17 cellular contexts compared by ENCODE assay signal in the genomic region with DNA sequence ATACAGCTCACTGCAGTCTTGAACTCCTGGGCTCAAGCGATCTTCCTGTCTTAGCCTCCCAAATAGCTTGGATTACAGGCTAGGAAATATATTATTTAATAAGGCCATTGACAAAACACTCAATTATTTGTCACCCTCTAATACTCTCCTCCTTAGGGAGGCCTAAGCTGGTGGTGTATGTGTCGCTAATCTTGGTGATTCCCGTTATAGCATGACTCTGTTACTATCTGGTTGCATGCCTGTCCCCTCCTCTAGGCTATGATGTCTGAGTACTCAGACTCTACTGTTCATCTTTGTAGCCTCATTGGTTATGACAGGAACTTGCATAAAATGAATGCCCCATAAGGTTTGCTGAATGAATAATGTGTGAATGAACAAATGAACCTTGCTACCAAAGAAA.
DNase-seq lines count a peak whose midpoint lies in the region; ATAC-seq and TF ChIP-seq lines count a peak whose summit lies in the region.
"Had no signal": no experiment of that assay in that cellular context is flagged by ENCODE, and none has a peak within 500 bp of the region (broad histone marks: within the 10 kb centered on the region; RNA-seq: fewer than 3 reads in every experiment).

No MANE protein-coding gene starts in this region.

- no peak for ATAC-seq in DND-41 (ENCODE audit: insufficient read depth, low read depth)
- ATAC-seq in body of pancreas: no peak
- no peak for ATAC-seq in HG03520 (IDR thresholded peaks at IDR 0.05; ENCODE audit: unreplicated experiment)
- no peak for ATAC-seq in activated CD8-positive, alpha-beta T cell treated with anti-CD3 and anti-CD28 coated beads for 36 hours
- ATAC-seq: GM12878 had no signal

- H3K4me3 ChIP-seq in DND-41 (ENCODE audit: low read depth in 1 of 2, low read length in 2 of 2) (no peak overlapping the region), trophoblast cell (ENCODE audit: low read depth, low read length) (no peak overlapping the region), body of pancreas (no peak overlapping the region)
- H3K4me3 ChIP-seq: GM12878, GM23248 had no signal

- POLR2A ChIA-PET in activated CD8-positive, alpha-beta T cell treated with anti-CD3 and anti-CD28 coated beads for 36 hours (lab: Charles Lee): no interaction called here

- H3K36me3 ChIP-seq in DND-41 (ENCODE audit: insufficient read depth, low read length) (peaks cover 97% of the 10 kb centered on the region), trophoblast cell (ENCODE audit: control insufficient read depth in 1 of 2, insufficient read depth in 2 of 2, low read length in 2 of 2) (peaks cover 16 to 24% of the 10 kb centered on the region in 2 experiments), body of pancreas (replicated peaks in 1 of 2; ENCODE audit: insufficient read depth in 1 of 2, low read depth in 2 of 2) (no peaks in the 10 kb centered on the region)

- H4K91ac ChIP-seq in trophoblast cell (ENCODE audit: low read depth, low read length): no peak overlapping the region

- CTCF ChIA-PET in activated CD8-positive, alpha-beta T cell treated with anti-CD3 and anti-CD28 coated beads for 36 hours (lab: Charles Lee): no interaction called here

- no peak overlapping the region for H3K27ac Mint-ChIP-seq in activated CD8-positive, alpha-beta T cell treated with anti-CD3 and anti-CD28 coated beads for 36 hours

- H3K9ac ChIP-seq in DND-41 (ENCODE audit: low read depth, low read length) (no peak overlapping the region), trophoblast cell (ENCODE audit: low read length) (no peak overlapping the region)
- H3K9ac ChIP-seq: GM23248 had no signal

- DNase-seq in DND-41 (no peak), trophoblast cell (no peak), body of pancreas (no peak)
- no peak for DNase-seq in activated CD8-positive, alpha-beta T cell treated with anti-CD3 and anti-CD28 coated beads for 36 hours
- DNase-seq: C1 segment of cervical spinal cord; Calu3; CD4-positive, alpha-beta memory T cell; COR-L47; DMS153; EL; GDM1; GM23248; H7; HCEC 1CT had no signal

- H3K18ac ChIP-seq in trophoblast cell (ENCODE audit: low read length): no peak overlapping the region

- peaks cover 13% of the 10 kb centered on the region for H3K9me3 Mint-ChIP-seq in activated CD8-positive, alpha-beta T cell treated with anti-CD3 and anti-CD28 coated beads for 36 hours

- H3K79me2 ChIP-seq in DND-41 (ENCODE audit: insufficient read depth, low read length) (peaks cover 96% of the 10 kb centered on the region), trophoblast cell (ENCODE audit: control insufficient read depth, insufficient read depth, low read length, poor library complexity) (no peaks in the 10 kb centered on the region)

- no peaks in the 10 kb centered on the region for H3K27me3 Mint-ChIP-seq in activated CD8-positive, alpha-beta T cell treated with anti-CD3 and anti-CD28 coated beads for 36 hours
- H3K27me3 Mint-ChIP-seq: CD4-positive, alpha-beta memory T cell had no signal

- H3K4me3 Mint-ChIP-seq in activated CD8-positive, alpha-beta T cell treated with anti-CD3 and anti-CD28 coated beads for 36 hours: no peak overlapping the region
- H3K4me3 Mint-ChIP-seq: CD4-positive, alpha-beta memory T cell had no signal

- H3K4ac ChIP-seq in trophoblast cell (ENCODE audit: low read depth, low read length): no peak overlapping the region

- intact Hi-C loops in body of pancreas (cut with DNase I): no loop called here
- intact Hi-C loops in activated CD8-positive, alpha-beta T cell treated with anti-CD3 and anti-CD28 coated beads for 36 hours (cut with micrococcal nuclease): no loop called here

- no peak overlapping the region for H4K8ac ChIP-seq in trophoblast cell (ENCODE audit: low read depth, low read length)

- no peak overlapping the region for H2AK5ac ChIP-seq in trophoblast cell (ENCODE audit: low read length)

- no peak overlapping the region for H2BK12ac ChIP-seq in trophoblast cell (ENCODE audit: low read length)

- WGBS in trophoblast cell (ENCODE audit: extremely low coverage, insufficient coverage, insufficient read length): no CpG with 5 or more reads among the region's 3 CpGs
- 95 to 96% methylated on average over 3 of the region's 3 CpGs for WGBS in body of pancreas, 2 donors

- H3K4me1 ChIP-seq in DND-41 (ENCODE audit: insufficient read depth, low read length) (peaks cover 9% of the 10 kb centered on the region; the same call in 1 of the 2 replicates), trophoblast cell (ENCODE audit: control insufficient read depth in 1 of 2, insufficient read depth in 2 of 2, low read length in 2 of 2) (peaks cover 4 to 7% of the 10 kb centered on the region in 2 experiments), body of pancreas (peaks cover 20% of the 10 kb centered on the region)

- no peaks in the 10 kb centered on the region for H4K20me1 ChIP-seq in DND-41 (ENCODE audit: insufficient read depth, low read length)

- no peak overlapping the region for H3K23ac ChIP-seq in trophoblast cell (ENCODE audit: low read length)

- peaks cover 12% of the 10 kb centered on the region for H3K79me1 ChIP-seq in trophoblast cell (ENCODE audit: low read length)

- no peak overlapping the region for H2BK120ac ChIP-seq in trophoblast cell (ENCODE audit: insufficient read depth, low read length, poor library complexity)

- TF ChIP-seq CTCF in DND-41 (IDR thresholded peaks at IDR 0.05; ENCODE audit: borderline replicate concordance, extremely low read depth, low read length, poor library complexity, severe bottlenecking) (no peak), VCaP (conservative IDR thresholded peaks at IDR 0.05) (no peak), body of pancreas (IDR thresholded peaks at IDR 0.05) (no peak)
- no peak for TF ChIP-seq CTCF in activated CD8-positive, alpha-beta T cell treated with anti-CD3 and anti-CD28 coated beads for 36 hours (IDR thresholded peaks at IDR 0.05)

- no peak overlapping the region for H4K12ac ChIP-seq in trophoblast cell (ENCODE audit: low read depth, low read length)

- H3K4me2 ChIP-seq in DND-41 (ENCODE audit: insufficient read depth, low read length) (no peak overlapping the region), trophoblast cell (ENCODE audit: low read length) (no peak overlapping the region)

- H2AFZ ChIP-seq in DND-41 (ENCODE audit: low read depth, low read length): no peak overlapping the region
- no peak overlapping the region for H2AFZ ChIP-seq in trophoblast cell (ENCODE audit: insufficient read depth, low read length, poor library complexity)
- H2AFZ ChIP-seq: GM23248 had no signal

- H3K14ac ChIP-seq in trophoblast cell (ENCODE audit: low read length): no peak overlapping the region

- H2BK5ac ChIP-seq in trophoblast cell (ENCODE audit: low read depth, low read length, poor library complexity): no peak overlapping the region

- H3K27ac ChIP-seq in DND-41 (ENCODE audit: low read length) (peak overlapping the region; percentile 38; the same call in 1 of the 2 replicates), VCaP (peak overlapping the region; percentile 76; the same call in 1 of the 2 replicates), trophoblast cell (ENCODE audit: low read depth, low read length) (peak overlapping the region; percentile 22), body of pancreas (no peak overlapping the region)
- H3K27ac ChIP-seq: GM23248 had no signal

- no peak for TF ChIP-seq POLR2A in body of pancreas (IDR thresholded peaks at IDR 0.05)

- H3K9me3 ChIP-seq in DND-41 (ENCODE audit: insufficient read depth, low read length, severe bottlenecking) (peaks cover 19% of the 10 kb centered on the region), trophoblast cell (ENCODE audit: insufficient read depth, low read depth, low read length) (peaks cover 6% of the 10 kb centered on the region), body of pancreas (no peaks in the 10 kb centered on the region)

- no peaks in the 10 kb centered on the region for H3K27me3 ChIP-seq in DND-41 (ENCODE audit: insufficient read depth, low read length, poor library complexity)
- no peaks in the 10 kb centered on the region for H3K27me3 ChIP-seq in trophoblast cell (ENCODE audit: insufficient read depth, low read length)
- H3K27me3 ChIP-seq in body of pancreas: no peaks in the 10 kb centered on the region

- no peaks in the 10 kb centered on the region for H3K36me3 Mint-ChIP-seq in activated CD8-positive, alpha-beta T cell treated with anti-CD3 and anti-CD28 coated beads for 36 hours (ENCODE audit: low read depth)

- no peaks in the 10 kb centered on the region for H3K4me1 Mint-ChIP-seq in activated CD8-positive, alpha-beta T cell treated with anti-CD3 and anti-CD28 coated beads for 36 hours (ENCODE audit: low read depth)
- H3K4me1 Mint-ChIP-seq: CD4-positive, alpha-beta memory T cell had no signal

Comparison
In these comparisons a context has a peak if more than half of its experiments do, and no peak if none do; other contexts are left out.
1. H3K27ac ChIP-seq: peak in DND-41 (single experiment), VCaP (single experiment) and trophoblast cell (single experiment); none in body of pancreas (0 of 4).